ENCODE assay signal across 21 cellular contexts in the genomic region with DNA sequence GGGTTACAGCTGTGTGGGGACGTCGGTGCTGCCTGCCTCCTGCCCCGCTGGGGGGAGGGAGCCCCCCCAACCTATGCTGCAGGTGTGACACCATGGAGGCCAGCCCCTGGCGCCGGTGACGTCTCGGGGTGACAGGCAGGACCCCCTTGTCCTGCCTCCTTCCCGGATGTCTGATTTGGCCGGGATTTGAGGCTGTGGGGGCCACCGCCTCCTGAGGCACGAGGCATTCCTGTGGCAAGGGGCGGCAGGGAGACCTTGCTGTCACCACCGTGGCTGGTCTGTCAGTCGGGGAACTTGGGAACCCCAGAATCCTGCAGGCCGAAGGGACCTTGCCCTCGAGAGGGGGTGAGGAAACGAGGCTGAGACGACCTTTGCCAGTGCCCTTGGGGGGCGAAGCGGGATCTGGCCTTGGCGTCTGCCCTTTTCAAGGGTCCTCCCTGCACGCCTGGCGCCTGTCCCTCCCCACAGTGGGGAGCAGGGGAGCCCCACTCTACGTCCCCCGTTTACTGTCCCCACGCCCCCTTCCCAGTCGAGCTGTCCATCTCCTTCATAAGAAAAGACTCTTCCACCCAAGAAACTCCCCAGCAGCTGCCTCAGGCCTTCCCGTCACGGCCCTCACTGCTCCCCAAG.
DNase-seq lines count a peak whose midpoint lies in the region; ATAC-seq and TF ChIP-seq lines count a peak whose summit lies in the region.
"Had no signal": no experiment of that assay in that cellular context is flagged by ENCODE, and none has a peak within 500 bp of the region (broad histone marks: within the 10 kb centered on the region; RNA-seq: fewer than 3 reads in every experiment).

No MANE protein-coding gene starts in this region.

- WGBS in esophagus muscularis mucosa: 85% methylated on average over 23 of the region's 29 CpGs
- WGBS in suprapubic skin: 88% methylated on average over 23 of the region's 29 CpGs

- no peaks in the 10 kb centered on the region for H3K4me1 ChIP-seq in breast epithelium
- H3K4me1 ChIP-seq in esophagus muscularis mucosa: peaks cover 0 to 29% (median 15%) of the 10 kb centered on the region in 4 donors
- peaks cover 40% of the 10 kb centered on the region for H3K4me1 ChIP-seq in suprapubic skin
- H3K4me1 ChIP-seq in A673 (ENCODE audit: insufficient read depth, low read length, poor library complexity, severe bottlenecking): no peaks in the 10 kb centered on the region
- H3K4me1 ChIP-seq: A549 had no signal

- no TSS peak for BruUV-seq in MCF 10A (replicated peaks; lab: Mats Ljungman, UMichigan)
- no TSS peak for BruUV-seq in A673 (replicated peaks; lab: Mats Ljungman, UMichigan)

- DNase-seq in breast epithelium (ENCODE audit: low spot score in 2 of 2) (peak; percentile 13 to 22), MCF 10A (ENCODE audit: unreplicated experiment) (no peak), esophagus muscularis mucosa (ENCODE audit: extremely low spot score) (peak; percentile 81), mucosa of gallbladder (ENCODE audit: low spot score) (peak; percentile 8), suprapubic skin (ENCODE audit: low spot score in 2 of 2) (peak in 1 of 2 donors; percentile 70), dedifferentiated amniotic fluid mesenchymal stem cell (ENCODE audit: extremely low spot score) (no peak), A673 (ENCODE audit: low spot score) (no peak)
- DNase-seq in activated CD8-positive, alpha-beta T cell treated with anti-CD3 and anti-CD28 coated beads for 36 hours: no peak
- DNase-seq: activated CD4-positive, alpha-beta T cell treated with anti-CD3 and anti-CD28 coated beads for 36 hours; activated naive CD8-positive, alpha-beta T cell treated with anti-CD3 and anti-CD28 coated beads, Interleukin-2, amount 50 U/mL, for 24 hours; DMS 273 treated with DMSO at 0.1 percent for 48 hours; foreskin melanocyte; MG63; NCI-H1436 treated with DMSO at 0.1 percent for 48 hours; NCI-H2171; NCI-H526 had no signal

- TF ChIP-seq EP300 in esophagus muscularis mucosa (IDR thresholded peaks at IDR 0.05): no peak
- no peak for TF ChIP-seq EP300 in suprapubic skin (IDR thresholded peaks at IDR 0.05)

- no peak overlapping the region for H3K4me3 Mint-ChIP-seq in MCF 10A (ENCODE audit: unreplicated experiment)
- H3K4me3 Mint-ChIP-seq in activated CD8-positive, alpha-beta T cell treated with anti-CD3 and anti-CD28 coated beads for 36 hours: no peak overlapping the region
- H3K4me3 Mint-ChIP-seq: activated CD4-positive, alpha-beta T cell treated with anti-CD3 and anti-CD28 coated beads for 36 hours; activated naive CD8-positive, alpha-beta T cell treated with anti-CD3 and anti-CD28 coated beads, Interleukin-2, amount 50 U/mL, for 24 hours had no signal

- no peak for ATAC-seq in activated CD8-positive, alpha-beta T cell treated with anti-CD3 and anti-CD28 coated beads for 36 hours
- ATAC-seq: A549; activated CD4-positive, alpha-beta T cell treated with anti-CD3 and anti-CD28 coated beads for 36 hours; activated naive CD8-positive, alpha-beta T cell treated with anti-CD3 and anti-CD28 coated beads, Interleukin-2, amount 50 U/mL, for 24 hours had no signal

- H3K4me3 ChIP-seq in breast epithelium: no peak overlapping the region
- no peak overlapping the region for H3K4me3 ChIP-seq in esophagus muscularis mucosa
- no peak overlapping the region for H3K4me3 ChIP-seq in suprapubic skin
- H3K4me3 ChIP-seq in A673 (ENCODE audit: low read depth, low read length, poor library complexity, severe bottlenecking): no peak overlapping the region
- H3K4me3 ChIP-seq: A549, dorsolateral prefrontal cortex, MG63, thoracic aorta had no signal

- H3K27me3 Mint-ChIP-seq in MCF 10A (ENCODE audit: insufficient read depth, unreplicated experiment): peaks cover 53% of the 10 kb centered on the region
- H3K27me3 Mint-ChIP-seq in activated CD8-positive, alpha-beta T cell treated with anti-CD3 and anti-CD28 coated beads for 36 hours: peaks cover 6% of the 10 kb centered on the region

- no peaks in the 10 kb centered on the region for H3K9me3 ChIP-seq in breast epithelium
- no peaks in the 10 kb centered on the region for H3K9me3 ChIP-seq in esophagus muscularis mucosa
- H3K9me3 ChIP-seq in suprapubic skin: no peaks in the 10 kb centered on the region
- no peaks in the 10 kb centered on the region for H3K9me3 ChIP-seq in A673 (ENCODE audit: low read depth, low read length, poor library complexity, severe bottlenecking)
- H3K9me3 ChIP-seq: A549, neutrophil, thoracic aorta had no signal

- no peaks in the 10 kb centered on the region for H3K36me3 ChIP-seq in breast epithelium
- no peaks in the 10 kb centered on the region for H3K36me3 ChIP-seq in esophagus muscularis mucosa
- no peaks in the 10 kb centered on the region for H3K36me3 ChIP-seq in suprapubic skin
- no peaks in the 10 kb centered on the region for H3K36me3 ChIP-seq in A673 (ENCODE audit: insufficient read depth, low read length, poor library complexity, severe bottlenecking)
- H3K36me3 ChIP-seq: MG63, neutrophil, thoracic aorta had no signal

- H3K9me3 Mint-ChIP-seq in MCF 10A (ENCODE audit: unreplicated experiment): peaks cover 5% of the 10 kb centered on the region
- H3K9me3 Mint-ChIP-seq in activated CD8-positive, alpha-beta T cell treated with anti-CD3 and anti-CD28 coated beads for 36 hours: no peaks in the 10 kb centered on the region
- H3K9me3 Mint-ChIP-seq: activated naive CD8-positive, alpha-beta T cell treated with anti-CD3 and anti-CD28 coated beads, Interleukin-2, amount 50 U/mL, for 24 hours had no signal

- CTCF ChIA-PET in MCF 10A (lab: Yijun Ruan, JAX): interaction anchor here (0.6 kb wide), 1 partner anchor 221 kb away, joined by 11 read pairs; no protein-coding TSS in a partner anchor
- CTCF ChIA-PET in A673 (lab: Charles Lee): no interaction called here
- CTCF ChIA-PET in activated CD8-positive, alpha-beta T cell treated with anti-CD3 and anti-CD28 coated beads for 36 hours (lab: Charles Lee): interaction anchor here (0.9 kb wide), 1 partner anchor 48 kb away, joined by 3 read pairs; no protein-coding TSS in a partner anchor

- POLR2A ChIA-PET in MCF 10A (lab: Yijun Ruan, JAX): no interaction called here
- POLR2A ChIA-PET in A673 (lab: Charles Lee; ENCODE audit: low non-redundant PET): no interaction called here
- POLR2A ChIA-PET in activated CD8-positive, alpha-beta T cell treated with anti-CD3 and anti-CD28 coated beads for 36 hours (lab: Charles Lee): no interaction called here

- H3K27ac ChIP-seq in breast epithelium (peak overlapping the region in 1 of 2 donors; percentile 33), esophagus muscularis mucosa (replicated peaks in 1 of 4) (peak overlapping the region; percentile 16 to 65 (median 24)), suprapubic skin (peak overlapping the region; percentile 78), A673 (ENCODE audit: low read depth, low read length, poor library complexity, severe bottlenecking) (no peak overlapping the region)
- H3K27ac ChIP-seq: A549, C4-2B, neutrophil, thoracic aorta had no signal

- no peak overlapping the region for H3K27ac Mint-ChIP-seq in MCF 10A (ENCODE audit: low read depth, unreplicated experiment)
- H3K27ac Mint-ChIP-seq in activated CD8-positive, alpha-beta T cell treated with anti-CD3 and anti-CD28 coated beads for 36 hours: no peak overlapping the region
- H3K27ac Mint-ChIP-seq: activated CD4-positive, alpha-beta T cell treated with anti-CD3 and anti-CD28 coated beads for 36 hours; activated naive CD8-positive, alpha-beta T cell treated with anti-CD3 and anti-CD28 coated beads, Interleukin-2, amount 50 U/mL, for 24 hours had no signal

- H3K36me3 Mint-ChIP-seq in MCF 10A (ENCODE audit: insufficient read depth, unreplicated experiment): peaks cover 6% of the 10 kb centered on the region
- H3K36me3 Mint-ChIP-seq in activated CD8-positive, alpha-beta T cell treated with anti-CD3 and anti-CD28 coated beads for 36 hours (ENCODE audit: low read depth): no peaks in the 10 kb centered on the region

- intact Hi-C loops in breast epithelium (cut with DNase I; ENCODE audit: low total_unique reads) (no loop called here), MCF 10A (cut with micrococcal nuclease) (no loop called here), esophagus muscularis mucosa (cut with DNase I) (no loop called here), A673 (cut with micrococcal nuclease; ENCODE audit: unreplicated experiment) (no loop called here)
- intact Hi-C loops in activated CD8-positive, alpha-beta T cell treated with anti-CD3 and anti-CD28 coated beads for 36 hours (cut with micrococcal nuclease): no loop called here

- no peak for TF ChIP-seq POLR2A in breast epithelium (IDR thresholded peaks at IDR 0.05)
- no peak for TF ChIP-seq POLR2A in esophagus muscularis mucosa (IDR thresholded peaks at IDR 0.05; ENCODE audit: low read depth)
- TF ChIP-seq POLR2A in suprapubic skin (IDR thresholded peaks at IDR 0.05): no peak

- no peaks in the 10 kb centered on the region for H3K27me3 ChIP-seq in breast epithelium
- H3K27me3 ChIP-seq in esophagus muscularis mucosa: peaks cover 0 to 8% (median 0%) of the 10 kb centered on the region in 4 donors
- H3K27me3 ChIP-seq in suprapubic skin: no peaks in the 10 kb centered on the region
- H3K27me3 ChIP-seq in A673 (replicated peaks; ENCODE audit: insufficient read depth, low read depth, low read length, poor library complexity): no peaks in the 10 kb centered on the region
- H3K27me3 ChIP-seq: MG63 had no signal

- H3K4me1 Mint-ChIP-seq in MCF 10A (ENCODE audit: insufficient read depth, unreplicated experiment): no peaks in the 10 kb centered on the region
- peaks cover 10% of the 10 kb centered on the region for H3K4me1 Mint-ChIP-seq in activated CD8-positive, alpha-beta T cell treated with anti-CD3 and anti-CD28 coated beads for 36 hours (ENCODE audit: low read depth)

- TF ChIP-seq CTCF in breast epithelium (IDR thresholded peaks at IDR 0.05) (no peak), MCF 10A (IDR thresholded peaks at IDR 0.05; ENCODE audit: unreplicated experiment) (no peak), esophagus muscularis mucosa (IDR thresholded peaks at IDR 0.05) (no peak), suprapubic skin (IDR thresholded peaks at IDR 0.05) (no peak), A673 (conservative IDR thresholded peaks at IDR 0.05; ENCODE audit: low read depth, low read length) (no peak)
- no peak for TF ChIP-seq CTCF in activated CD8-positive, alpha-beta T cell treated with anti-CD3 and anti-CD28 coated beads for 36 hours (IDR thresholded peaks at IDR 0.05)

Comparison
In these comparisons a context has a peak if more than half of its experiments do, and no peak if none do; other contexts are left out.
1. DNase-seq: peak in breast epithelium (2 of 2), esophagus muscularis mucosa (single experiment) and mucosa of gallbladder (single experiment); none in MCF 10A (single experiment), dedifferentiated amniotic fluid mesenchymal stem cell (single experiment), A673 (single experiment) and activated CD8-positive, alpha-beta T cell treated with anti-CD3 and anti-CD28 coated beads for 36 hours (single experiment).